ENCODE assay signal across 1 cellular context in genomic region chr4:164595751-164596150, GRCh38.
TF ChIP-seq lines count a peak whose summit lies in the region.

No MANE protein-coding gene starts in this region.

TF ChIP-seq in GM23338, 12 proteins besides CTCF, POLR2A, EP300 and RAD21 (continued from another document):
- TF ChIP-seq REST (IDR thresholded peaks at IDR 0.05; ENCODE audit: unreplicated experiment) (no peak), CREB1 (CRISPR knock-in tag; IDR thresholded peaks at IDR 0.05; ENCODE audit: low read depth) (no peak), STAT1 (IDR thresholded peaks at IDR 0.05; ENCODE audit: unreplicated experiment) (no peak), ZNF114 (CRISPR knock-in tag; IDR thresholded peaks at IDR 0.05) (no peak), ZNF462 (CRISPR knock-in tag; IDR thresholded peaks at IDR 0.05) (no peak), JUNB (IDR thresholded peaks at IDR 0.05; ENCODE audit: unreplicated experiment) (no peak), ETS1 (IDR thresholded peaks at IDR 0.05) (no peak), POLR2AphosphoS5 (IDR thresholded peaks at IDR 0.05; ENCODE audit: low read depth) (no peak)
